ENCODE assay signal across 1 cellular context in the genomic region with DNA sequence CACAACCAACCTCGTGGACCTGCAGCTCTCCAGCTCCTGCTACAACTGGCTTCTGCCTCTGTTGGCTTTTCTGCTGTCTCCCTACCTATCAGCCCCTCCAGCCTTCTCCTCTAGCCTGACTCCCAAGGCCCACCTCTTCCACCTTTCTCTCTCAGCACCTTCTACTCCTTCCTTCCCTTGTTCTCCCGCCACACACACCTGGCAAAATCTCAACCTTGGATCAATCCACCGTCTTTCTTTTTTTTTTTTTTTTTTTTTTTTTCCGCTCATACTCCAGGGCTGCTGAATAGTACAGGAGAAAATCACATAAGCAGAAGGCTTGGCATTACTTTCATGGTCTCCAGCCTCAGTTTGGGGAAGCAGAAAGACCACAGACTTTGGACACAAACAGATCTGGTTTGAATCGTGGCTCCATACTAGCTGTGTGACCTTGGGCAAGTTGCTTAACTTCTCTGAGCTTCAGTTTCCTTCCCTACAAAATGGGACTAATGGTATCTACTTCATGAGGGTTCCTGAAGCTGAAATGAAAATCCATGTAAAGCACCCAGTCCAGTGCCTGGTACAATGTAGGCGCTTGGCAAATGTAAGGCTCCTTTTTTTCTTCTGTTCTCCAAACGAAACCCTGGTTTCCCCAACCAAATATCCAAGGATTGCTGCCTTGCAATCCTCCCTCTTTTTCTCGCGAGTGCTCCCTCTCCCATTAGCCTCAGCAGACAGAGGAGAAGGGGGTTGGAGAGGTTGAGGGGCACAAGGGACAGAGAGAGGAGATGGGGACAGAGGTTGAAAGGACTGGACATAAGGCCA.
TF ChIP-seq lines count a peak whose summit lies in the region.

No MANE protein-coding gene starts in this region.

TF ChIP-seq in HEK293, 187 proteins besides CTCF, POLR2A, EP300 and RAD21 (continued from another document):
- TF ChIP-seq, protein P1, sequence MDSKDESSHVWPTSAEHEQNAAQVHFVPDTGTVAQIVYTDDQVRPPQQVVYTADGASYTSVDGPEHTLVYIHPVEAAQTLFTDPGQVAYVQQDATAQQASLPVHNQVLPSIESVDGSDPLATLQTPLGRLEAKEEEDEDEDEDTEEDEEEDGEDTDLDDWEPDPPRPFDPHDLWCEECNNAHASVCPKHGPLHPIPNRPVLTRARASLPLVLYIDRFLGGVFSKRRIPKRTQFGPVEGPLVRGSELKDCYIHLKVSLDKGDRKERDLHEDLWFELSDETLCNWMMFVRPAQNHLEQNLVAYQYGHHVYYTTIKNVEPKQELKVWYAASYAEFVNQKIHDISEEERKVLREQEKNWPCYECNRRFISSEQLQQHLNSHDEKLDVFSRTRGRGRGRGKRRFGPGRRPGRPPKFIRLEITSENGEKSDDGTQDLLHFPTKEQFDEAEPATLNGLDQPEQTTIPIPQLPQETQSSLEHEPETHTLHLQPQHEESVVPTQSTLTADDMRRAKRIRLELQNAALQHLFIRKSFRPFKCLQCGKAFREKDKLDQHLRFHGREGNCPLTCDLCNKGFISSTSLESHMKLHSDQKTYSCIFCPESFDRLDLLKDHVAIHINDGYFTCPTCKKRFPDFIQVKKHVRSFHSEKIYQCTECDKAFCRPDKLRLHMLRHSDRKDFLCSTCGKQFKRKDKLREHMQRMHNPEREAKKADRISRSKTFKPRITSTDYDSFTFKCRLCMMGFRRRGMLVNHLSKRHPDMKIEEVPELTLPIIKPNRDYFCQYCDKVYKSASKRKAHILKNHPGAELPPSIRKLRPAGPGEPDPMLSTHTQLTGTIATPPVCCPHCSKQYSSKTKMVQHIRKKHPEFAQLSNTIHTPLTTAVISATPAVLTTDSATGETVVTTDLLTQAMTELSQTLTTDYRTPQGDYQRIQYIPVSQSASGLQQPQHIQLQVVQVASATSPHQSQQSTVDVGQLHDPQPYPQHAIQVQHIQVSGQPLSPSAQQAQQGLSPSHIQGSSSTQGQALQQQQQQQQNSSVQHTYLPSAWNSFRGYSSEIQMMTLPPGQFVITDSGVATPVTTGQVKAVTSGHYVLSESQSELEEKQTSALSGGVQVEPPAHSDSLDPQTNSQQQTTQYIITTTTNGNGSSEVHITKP (tag by site-specific recombination; IDR thresholded peaks at IDR 0.05): peak; percentile 38; the same call in 1 of the 2 replicates
- TF ChIP-seq, protein P2, sequence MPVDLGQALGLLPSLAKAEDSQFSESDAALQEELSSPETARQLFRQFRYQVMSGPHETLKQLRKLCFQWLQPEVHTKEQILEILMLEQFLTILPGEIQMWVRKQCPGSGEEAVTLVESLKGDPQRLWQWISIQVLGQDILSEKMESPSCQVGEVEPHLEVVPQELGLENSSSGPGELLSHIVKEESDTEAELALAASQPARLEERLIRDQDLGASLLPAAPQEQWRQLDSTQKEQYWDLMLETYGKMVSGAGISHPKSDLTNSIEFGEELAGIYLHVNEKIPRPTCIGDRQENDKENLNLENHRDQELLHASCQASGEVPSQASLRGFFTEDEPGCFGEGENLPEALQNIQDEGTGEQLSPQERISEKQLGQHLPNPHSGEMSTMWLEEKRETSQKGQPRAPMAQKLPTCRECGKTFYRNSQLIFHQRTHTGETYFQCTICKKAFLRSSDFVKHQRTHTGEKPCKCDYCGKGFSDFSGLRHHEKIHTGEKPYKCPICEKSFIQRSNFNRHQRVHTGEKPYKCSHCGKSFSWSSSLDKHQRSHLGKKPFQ (tag by site-specific recombination; IDR thresholded peaks at IDR 0.05): no peak
- TF ChIP-seq, protein P3, sequence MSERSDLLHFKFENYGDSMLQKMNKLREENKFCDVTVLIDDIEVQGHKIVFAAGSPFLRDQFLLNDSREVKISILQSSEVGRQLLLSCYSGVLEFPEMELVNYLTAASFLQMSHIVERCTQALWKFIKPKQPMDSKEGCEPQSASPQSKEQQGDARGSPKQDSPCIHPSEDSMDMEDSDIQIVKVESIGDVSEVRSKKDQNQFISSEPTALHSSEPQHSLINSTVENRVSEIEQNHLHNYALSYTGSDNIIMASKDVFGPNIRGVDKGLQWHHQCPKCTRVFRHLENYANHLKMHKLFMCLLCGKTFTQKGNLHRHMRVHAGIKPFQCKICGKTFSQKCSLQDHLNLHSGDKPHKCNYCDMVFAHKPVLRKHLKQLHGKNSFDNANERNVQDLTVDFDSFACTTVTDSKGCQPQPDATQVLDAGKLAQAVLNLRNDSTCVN (tag by site-specific recombination; optimal IDR thresholded peaks at IDR 0.05): peak; percentile 11
- TF ChIP-seq GLI2 (tag by site-specific recombination; IDR thresholded peaks at IDR 0.05; ENCODE audit: borderline replicate concordance, low read depth) (no peak), ZBTB21 (tag by site-specific recombination; IDR thresholded peaks at IDR 0.05) (no peak), RBAK (tag by site-specific recombination; IDR thresholded peaks at IDR 0.05) (no peak), ZNF146 (tag by site-specific recombination; IDR thresholded peaks at IDR 0.05) (no peak), SETDB1 (IDR thresholded peaks at IDR 0.05; ENCODE audit: insufficient read length, low read length) (no peak), REPIN1 (tag by site-specific recombination; IDR thresholded peaks at IDR 0.05; ENCODE audit: low read depth) (no peak), ZNF660 (tag by site-specific recombination; IDR thresholded peaks at IDR 0.05) (no peak), ZNF692 (tag by site-specific recombination; IDR thresholded peaks at IDR 0.05) (no peak), ZNF157 (tag by site-specific recombination; IDR thresholded peaks at IDR 0.05) (no peak), YY2 (tag by site-specific recombination; IDR thresholded peaks at IDR 0.05) (no peak), MZF1 (tag by site-specific recombination; IDR thresholded peaks at IDR 0.05; ENCODE audit: borderline replicate concordance) (no peak), ZNF654 (tag by site-specific recombination; IDR thresholded peaks at IDR 0.05; ENCODE audit: low read depth) (no peak), YY1 (tag by site-specific recombination; IDR thresholded peaks at IDR 0.05) (no peak), GLIS1 (tag by site-specific recombination; IDR thresholded peaks at IDR 0.05) (no peak), ZNF155 (tag by site-specific recombination; IDR thresholded peaks at IDR 0.05) (no peak), KLF9 (tag by site-specific recombination; IDR thresholded peaks at IDR 0.05; ENCODE audit: low read depth) (no peak), ZNF324 (tag by site-specific recombination; IDR thresholded peaks at IDR 0.05) (no peak), ZNF335 (tag by site-specific recombination; conservative IDR thresholded peaks at IDR 0.05) (0 out of 2 replicates have a peak, but pooled peaks have one; percentile 18), ZNF391 (tag by site-specific recombination; IDR thresholded peaks at IDR 0.05; ENCODE audit: borderline replicate concordance, low read depth) (no peak), ZNF707 (tag by site-specific recombination; IDR thresholded peaks at IDR 0.05) (no peak), ZNF362 (tag by site-specific recombination; IDR thresholded peaks at IDR 0.05) (peak; percentile 80)
- TF ChIP-seq, protein P4, sequence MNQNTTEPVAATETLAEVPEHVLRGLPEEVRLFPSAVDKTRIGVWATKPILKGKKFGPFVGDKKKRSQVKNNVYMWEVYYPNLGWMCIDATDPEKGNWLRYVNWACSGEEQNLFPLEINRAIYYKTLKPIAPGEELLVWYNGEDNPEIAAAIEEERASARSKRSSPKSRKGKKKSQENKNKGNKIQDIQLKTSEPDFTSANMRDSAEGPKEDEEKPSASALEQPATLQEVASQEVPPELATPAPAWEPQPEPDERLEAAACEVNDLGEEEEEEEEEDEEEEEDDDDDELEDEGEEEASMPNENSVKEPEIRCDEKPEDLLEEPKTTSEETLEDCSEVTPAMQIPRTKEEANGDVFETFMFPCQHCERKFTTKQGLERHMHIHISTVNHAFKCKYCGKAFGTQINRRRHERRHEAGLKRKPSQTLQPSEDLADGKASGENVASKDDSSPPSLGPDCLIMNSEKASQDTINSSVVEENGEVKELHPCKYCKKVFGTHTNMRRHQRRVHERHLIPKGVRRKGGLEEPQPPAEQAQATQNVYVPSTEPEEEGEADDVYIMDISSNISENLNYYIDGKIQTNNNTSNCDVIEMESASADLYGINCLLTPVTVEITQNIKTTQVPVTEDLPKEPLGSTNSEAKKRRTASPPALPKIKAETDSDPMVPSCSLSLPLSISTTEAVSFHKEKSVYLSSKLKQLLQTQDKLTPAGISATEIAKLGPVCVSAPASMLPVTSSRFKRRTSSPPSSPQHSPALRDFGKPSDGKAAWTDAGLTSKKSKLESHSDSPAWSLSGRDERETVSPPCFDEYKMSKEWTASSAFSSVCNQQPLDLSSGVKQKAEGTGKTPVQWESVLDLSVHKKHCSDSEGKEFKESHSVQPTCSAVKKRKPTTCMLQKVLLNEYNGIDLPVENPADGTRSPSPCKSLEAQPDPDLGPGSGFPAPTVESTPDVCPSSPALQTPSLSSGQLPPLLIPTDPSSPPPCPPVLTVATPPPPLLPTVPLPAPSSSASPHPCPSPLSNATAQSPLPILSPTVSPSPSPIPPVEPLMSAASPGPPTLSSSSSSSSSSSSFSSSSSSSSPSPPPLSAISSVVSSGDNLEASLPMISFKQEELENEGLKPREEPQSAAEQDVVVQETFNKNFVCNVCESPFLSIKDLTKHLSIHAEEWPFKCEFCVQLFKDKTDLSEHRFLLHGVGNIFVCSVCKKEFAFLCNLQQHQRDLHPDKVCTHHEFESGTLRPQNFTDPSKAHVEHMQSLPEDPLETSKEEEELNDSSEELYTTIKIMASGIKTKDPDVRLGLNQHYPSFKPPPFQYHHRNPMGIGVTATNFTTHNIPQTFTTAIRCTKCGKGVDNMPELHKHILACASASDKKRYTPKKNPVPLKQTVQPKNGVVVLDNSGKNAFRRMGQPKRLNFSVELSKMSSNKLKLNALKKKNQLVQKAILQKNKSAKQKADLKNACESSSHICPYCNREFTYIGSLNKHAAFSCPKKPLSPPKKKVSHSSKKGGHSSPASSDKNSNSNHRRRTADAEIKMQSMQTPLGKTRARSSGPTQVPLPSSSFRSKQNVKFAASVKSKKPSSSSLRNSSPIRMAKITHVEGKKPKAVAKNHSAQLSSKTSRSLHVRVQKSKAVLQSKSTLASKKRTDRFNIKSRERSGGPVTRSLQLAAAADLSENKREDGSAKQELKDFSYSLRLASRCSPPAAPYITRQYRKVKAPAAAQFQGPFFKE (tag by site-specific recombination; IDR thresholded peaks at IDR 0.05; ENCODE audit: borderline replicate concordance): no peak
